ENCODE assay signal across 1 cellular context in genomic region chr1:168145184-168146159, GRCh38.
TF ChIP-seq lines count a peak whose summit lies in the region.

No MANE protein-coding gene starts in this region.

TF ChIP-seq in K562, 482 proteins besides CTCF, POLR2A, EP300 and RAD21 (continued from another document and continues in another):
- TF ChIP-seq USF1 (CRISPR knock-in tag; IDR thresholded peaks at IDR 0.05) (no peak), MAZ (CRISPR knock-in tag; conservative IDR thresholded peaks at IDR 0.05 in 1 of 2, IDR thresholded peaks at IDR 0.05 in 1 of 2) (peak in 1 of 2 experiments; percentile 48; a peak in 2 of 4 replicates), HMG20A (CRISPR knock-in tag; conservative IDR thresholded peaks at IDR 0.05) (no peak), NR4A1 (CRISPR knock-in tag; IDR thresholded peaks at IDR 0.05) (no peak), NR4A1 (tag; IDR thresholded peaks at IDR 0.05) (no peak), CHCHD3 (CRISPR knock-in tag; IDR thresholded peaks at IDR 0.05) (no peak), THRAP3 (IDR thresholded peaks at IDR 0.05; ENCODE audit: borderline replicate concordance) (no peak), NR2C1 (IDR thresholded peaks at IDR 0.05) (no peak), NR2C1 (tag; IDR thresholded peaks at IDR 0.05) (no peak), GATA2 (CRISPR knock-in tag; IDR thresholded peaks at IDR 0.05) (no peak), MAFG (tag; conservative IDR thresholded peaks at IDR 0.05) (no peak), ARHGAP35 (IDR thresholded peaks at IDR 0.05; ENCODE audit: partially characterized antibody) (no peak), RFX1 (IDR thresholded peaks at IDR 0.05) (no peak), MCM7 (IDR thresholded peaks at IDR 0.05) (no peak), YY1 (IDR thresholded peaks at IDR 0.05; ENCODE audit: borderline replicate concordance in 1 of 3, control insufficient read depth in 1 of 3, extremely low read depth in 1 of 3, insufficient read depth in 3 of 3, insufficient read length in 1 of 3, insufficient replicate concordance in 2 of 3, low read depth in 1 of 3, low read length in 2 of 3) (peak in 2 of 3 experiments; percentile 19 to 28), GATAD2B (IDR thresholded peaks at IDR 0.05; ENCODE audit: borderline replicate concordance) (peak; percentile 41; the same call in 1 of the 2 replicates), LCOR (CRISPR knock-in tag; IDR thresholded peaks at IDR 0.05) (no peak), ZNF445 (CRISPR knock-in tag; IDR thresholded peaks at IDR 0.05; ENCODE audit: low read depth) (no peak), ZNF133 (CRISPR knock-in tag; IDR thresholded peaks at IDR 0.05) (no peak), BRF1 (IDR thresholded peaks at IDR 0.05; ENCODE audit: borderline replicate concordance, extremely low read depth, insufficient read length) (no peak), ZNF23 (CRISPR knock-in tag; IDR thresholded peaks at IDR 0.05) (no peak), ZNF507 (tag; conservative IDR thresholded peaks at IDR 0.05) (no peak), SIN3B (IDR thresholded peaks at IDR 0.05; ENCODE audit: low read depth) (no peak), MEIS2 (IDR thresholded peaks at IDR 0.05; ENCODE audit: partially characterized antibody) (no peak), ZKSCAN8 (CRISPR knock-in tag; IDR thresholded peaks at IDR 0.05) (no peak), GTF2E2 (tag; IDR thresholded peaks at IDR 0.05) (no peak), GTF2B (IDR thresholded peaks at IDR 0.05; ENCODE audit: extremely low read depth, insufficient read length) (no peak), ZNF436 (CRISPR knock-in tag; IDR thresholded peaks at IDR 0.05) (no peak), STAG1 (CRISPR knock-in tag; IDR thresholded peaks at IDR 0.05; ENCODE audit: borderline replicate concordance) (no peak), DACH1 (IDR thresholded peaks at IDR 0.05; ENCODE audit: partially characterized antibody) (no peak), RB1 (IDR thresholded peaks at IDR 0.05; ENCODE audit: low read depth) (peak; percentile 37; the same call in 1 of the 2 replicates), BCL6 (CRISPR knock-in tag; IDR thresholded peaks at IDR 0.05) (no peak), ZNF655 (CRISPR knock-in tag; IDR thresholded peaks at IDR 0.05) (no peak), PCBP1 (IDR thresholded peaks at IDR 0.05; ENCODE audit: low read depth, low read length, poor library complexity, severe bottlenecking) (peak; percentile 85), SMC3 (conservative IDR thresholded peaks at IDR 0.05; ENCODE audit: insufficient read depth, low read depth, low read length) (peak; percentile 53), TFE3 (CRISPR knock-in tag; IDR thresholded peaks at IDR 0.05) (no peak), SMARCE1 (IDR thresholded peaks at IDR 0.05) (no peak), ATF3 (IDR thresholded peaks at IDR 0.05) (no peak), ATF3 (CRISPR knock-in tag; conservative IDR thresholded peaks at IDR 0.05) (0 out of 2 replicates have a peak, but pooled peaks have one; percentile 21), TFAM (CRISPR knock-in tag; conservative IDR thresholded peaks at IDR 0.05) (no peak), NBN (IDR thresholded peaks at IDR 0.05; ENCODE audit: low read depth) (no peak), ATF4 (CRISPR knock-in tag; IDR thresholded peaks at IDR 0.05) (no peak)
- TF ChIP-seq, protein P1, sequence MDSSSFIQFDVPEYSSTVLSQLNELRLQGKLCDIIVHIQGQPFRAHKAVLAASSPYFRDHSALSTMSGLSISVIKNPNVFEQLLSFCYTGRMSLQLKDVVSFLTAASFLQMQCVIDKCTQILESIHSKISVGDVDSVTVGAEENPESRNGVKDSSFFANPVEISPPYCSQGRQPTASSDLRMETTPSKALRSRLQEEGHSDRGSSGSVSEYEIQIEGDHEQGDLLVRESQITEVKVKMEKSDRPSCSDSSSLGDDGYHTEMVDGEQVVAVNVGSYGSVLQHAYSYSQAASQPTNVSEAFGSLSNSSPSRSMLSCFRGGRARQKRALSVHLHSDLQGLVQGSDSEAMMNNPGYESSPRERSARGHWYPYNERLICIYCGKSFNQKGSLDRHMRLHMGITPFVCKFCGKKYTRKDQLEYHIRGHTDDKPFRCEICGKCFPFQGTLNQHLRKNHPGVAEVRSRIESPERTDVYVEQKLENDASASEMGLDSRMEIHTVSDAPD (CRISPR knock-in tag; IDR thresholded peaks at IDR 0.05) = no peak
- TF ChIP-seq, protein P2, sequence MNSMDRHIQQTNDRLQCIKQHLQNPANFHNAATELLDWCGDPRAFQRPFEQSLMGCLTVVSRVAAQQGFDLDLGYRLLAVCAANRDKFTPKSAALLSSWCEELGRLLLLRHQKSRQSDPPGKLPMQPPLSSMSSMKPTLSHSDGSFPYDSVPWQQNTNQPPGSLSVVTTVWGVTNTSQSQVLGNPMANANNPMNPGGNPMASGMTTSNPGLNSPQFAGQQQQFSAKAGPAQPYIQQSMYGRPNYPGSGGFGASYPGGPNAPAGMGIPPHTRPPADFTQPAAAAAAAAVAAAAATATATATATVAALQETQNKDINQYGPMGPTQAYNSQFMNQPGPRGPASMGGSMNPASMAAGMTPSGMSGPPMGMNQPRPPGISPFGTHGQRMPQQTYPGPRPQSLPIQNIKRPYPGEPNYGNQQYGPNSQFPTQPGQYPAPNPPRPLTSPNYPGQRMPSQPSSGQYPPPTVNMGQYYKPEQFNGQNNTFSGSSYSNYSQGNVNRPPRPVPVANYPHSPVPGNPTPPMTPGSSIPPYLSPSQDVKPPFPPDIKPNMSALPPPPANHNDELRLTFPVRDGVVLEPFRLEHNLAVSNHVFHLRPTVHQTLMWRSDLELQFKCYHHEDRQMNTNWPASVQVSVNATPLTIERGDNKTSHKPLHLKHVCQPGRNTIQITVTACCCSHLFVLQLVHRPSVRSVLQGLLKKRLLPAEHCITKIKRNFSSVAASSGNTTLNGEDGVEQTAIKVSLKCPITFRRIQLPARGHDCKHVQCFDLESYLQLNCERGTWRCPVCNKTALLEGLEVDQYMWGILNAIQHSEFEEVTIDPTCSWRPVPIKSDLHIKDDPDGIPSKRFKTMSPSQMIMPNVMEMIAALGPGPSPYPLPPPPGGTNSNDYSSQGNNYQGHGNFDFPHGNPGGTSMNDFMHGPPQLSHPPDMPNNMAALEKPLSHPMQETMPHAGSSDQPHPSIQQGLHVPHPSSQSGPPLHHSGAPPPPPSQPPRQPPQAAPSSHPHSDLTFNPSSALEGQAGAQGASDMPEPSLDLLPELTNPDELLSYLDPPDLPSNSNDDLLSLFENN (IDR thresholded peaks at IDR 0.05; ENCODE audit: low read depth in 2 of 2, low read length in 2 of 2) = no peak
- TF ChIP-seq, protein P3, sequence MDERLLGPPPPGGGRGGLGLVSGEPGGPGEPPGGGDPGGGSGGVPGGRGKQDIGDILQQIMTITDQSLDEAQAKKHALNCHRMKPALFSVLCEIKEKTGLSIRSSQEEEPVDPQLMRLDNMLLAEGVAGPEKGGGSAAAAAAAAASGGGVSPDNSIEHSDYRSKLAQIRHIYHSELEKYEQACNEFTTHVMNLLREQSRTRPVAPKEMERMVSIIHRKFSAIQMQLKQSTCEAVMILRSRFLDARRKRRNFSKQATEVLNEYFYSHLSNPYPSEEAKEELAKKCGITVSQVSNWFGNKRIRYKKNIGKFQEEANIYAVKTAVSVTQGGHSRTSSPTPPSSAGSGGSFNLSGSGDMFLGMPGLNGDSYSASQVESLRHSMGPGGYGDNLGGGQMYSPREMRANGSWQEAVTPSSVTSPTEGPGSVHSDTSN (CRISPR knock-in tag; IDR thresholded peaks at IDR 0.05; ENCODE audit: low read depth) = no peak
- TF ChIP-seq, protein P3 (tag; conservative IDR thresholded peaks at IDR 0.05; ENCODE audit: low read depth) = no peak
- TF ChIP-seq, protein P4, sequence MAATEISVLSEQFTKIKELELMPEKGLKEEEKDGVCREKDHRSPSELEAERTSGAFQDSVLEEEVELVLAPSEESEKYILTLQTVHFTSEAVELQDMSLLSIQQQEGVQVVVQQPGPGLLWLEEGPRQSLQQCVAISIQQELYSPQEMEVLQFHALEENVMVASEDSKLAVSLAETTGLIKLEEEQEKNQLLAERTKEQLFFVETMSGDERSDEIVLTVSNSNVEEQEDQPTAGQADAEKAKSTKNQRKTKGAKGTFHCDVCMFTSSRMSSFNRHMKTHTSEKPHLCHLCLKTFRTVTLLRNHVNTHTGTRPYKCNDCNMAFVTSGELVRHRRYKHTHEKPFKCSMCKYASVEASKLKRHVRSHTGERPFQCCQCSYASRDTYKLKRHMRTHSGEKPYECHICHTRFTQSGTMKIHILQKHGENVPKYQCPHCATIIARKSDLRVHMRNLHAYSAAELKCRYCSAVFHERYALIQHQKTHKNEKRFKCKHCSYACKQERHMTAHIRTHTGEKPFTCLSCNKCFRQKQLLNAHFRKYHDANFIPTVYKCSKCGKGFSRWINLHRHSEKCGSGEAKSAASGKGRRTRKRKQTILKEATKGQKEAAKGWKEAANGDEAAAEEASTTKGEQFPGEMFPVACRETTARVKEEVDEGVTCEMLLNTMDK (IDR thresholded peaks at IDR 0.05; ENCODE audit: borderline replicate concordance, insufficient read depth, low read depth, low read length, poor library complexity, severe bottlenecking) = peak; percentile 36
- TF ChIP-seq, protein P5, sequence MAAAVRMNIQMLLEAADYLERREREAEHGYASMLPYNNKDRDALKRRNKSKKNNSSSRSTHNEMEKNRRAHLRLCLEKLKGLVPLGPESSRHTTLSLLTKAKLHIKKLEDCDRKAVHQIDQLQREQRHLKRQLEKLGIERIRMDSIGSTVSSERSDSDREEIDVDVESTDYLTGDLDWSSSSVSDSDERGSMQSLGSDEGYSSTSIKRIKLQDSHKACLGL (CRISPR knock-in tag; IDR thresholded peaks at IDR 0.05; ENCODE audit: borderline replicate concordance, poor library complexity, severe bottlenecking) = no peak
- TF ChIP-seq, protein P6, sequence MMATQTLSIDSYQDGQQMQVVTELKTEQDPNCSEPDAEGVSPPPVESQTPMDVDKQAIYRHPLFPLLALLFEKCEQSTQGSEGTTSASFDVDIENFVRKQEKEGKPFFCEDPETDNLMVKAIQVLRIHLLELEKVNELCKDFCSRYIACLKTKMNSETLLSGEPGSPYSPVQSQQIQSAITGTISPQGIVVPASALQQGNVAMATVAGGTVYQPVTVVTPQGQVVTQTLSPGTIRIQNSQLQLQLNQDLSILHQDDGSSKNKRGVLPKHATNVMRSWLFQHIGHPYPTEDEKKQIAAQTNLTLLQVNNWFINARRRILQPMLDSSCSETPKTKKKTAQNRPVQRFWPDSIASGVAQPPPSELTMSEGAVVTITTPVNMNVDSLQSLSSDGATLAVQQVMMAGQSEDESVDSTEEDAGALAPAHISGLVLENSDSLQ (IDR thresholded peaks at IDR 0.05) = peak; percentile 56
